1 cellular context compared by ENCODE assay signal in genomic region chr2:134081238-134081637, GRCh38.
TF ChIP-seq lines count a peak whose summit lies in the region.

No MANE protein-coding gene starts in this region.

TF ChIP-seq in GM23338, 12 proteins besides CTCF, POLR2A, EP300 and RAD21 (continued from another document):
- TF ChIP-seq REST (IDR thresholded peaks at IDR 0.05; ENCODE audit: unreplicated experiment) (no peak), EZH2 (IDR thresholded peaks at IDR 0.05; ENCODE audit: low read depth, unreplicated experiment) (no peak)
